In the genomic region with DNA sequence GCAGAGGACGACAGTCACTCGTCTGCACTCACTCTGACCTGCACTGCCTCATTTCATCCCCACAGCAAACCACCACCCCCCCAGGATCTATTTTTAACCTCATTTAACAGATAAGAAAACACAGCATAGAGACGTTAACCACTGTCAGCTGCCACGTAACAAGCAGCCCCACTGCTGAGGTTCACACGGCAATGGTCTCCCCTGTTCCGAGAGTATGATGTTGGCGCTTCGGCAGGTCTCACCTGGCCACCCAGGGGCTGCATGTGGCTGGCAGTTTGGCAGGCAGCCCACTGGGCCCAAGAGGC, we compare ENCODE assay signal across 1 cellular context.
TF ChIP-seq lines count a peak whose summit lies in the region.

No MANE protein-coding gene starts in this region.

TF ChIP-seq in IMR-90, 13 proteins besides CTCF, POLR2A, EP300 and RAD21:
- TF ChIP-seq MAZ (IDR thresholded peaks at IDR 0.05; ENCODE audit: borderline replicate concordance, low read depth, low read length), result no peak
- no peak for TF ChIP-seq BHLHE40 (IDR thresholded peaks at IDR 0.05; ENCODE audit: low read depth, low read length)
- no peak for TF ChIP-seq NFE2L2 (IDR thresholded peaks at IDR 0.05; ENCODE audit: low read depth, low read length)
- no peak for TF ChIP-seq FOS (IDR thresholded peaks at IDR 0.05; ENCODE audit: low read depth, low read length)
- no peak for TF ChIP-seq RCOR1 (IDR thresholded peaks at IDR 0.05; ENCODE audit: insufficient replicate concordance, low read length)
- no peak for TF ChIP-seq MAFK (IDR thresholded peaks at IDR 0.05; ENCODE audit: low read depth, low read length)
- no peak for TF ChIP-seq SMC3 (IDR thresholded peaks at IDR 0.05; ENCODE audit: low read depth, low read length)
- no peak for TF ChIP-seq RFX5 (IDR thresholded peaks at IDR 0.05; ENCODE audit: low read depth, low read length)
- TF ChIP-seq MXI1 (IDR thresholded peaks at IDR 0.05; ENCODE audit: borderline replicate concordance, low read depth, low read length), result no peak
- no peak for TF ChIP-seq CHD1 (IDR thresholded peaks at IDR 0.05; ENCODE audit: low read depth, low read length)
- TF ChIP-seq USF2 (IDR thresholded peaks at IDR 0.05; ENCODE audit: low read depth, low read length), result no peak
- TF ChIP-seq, protein P1, sequence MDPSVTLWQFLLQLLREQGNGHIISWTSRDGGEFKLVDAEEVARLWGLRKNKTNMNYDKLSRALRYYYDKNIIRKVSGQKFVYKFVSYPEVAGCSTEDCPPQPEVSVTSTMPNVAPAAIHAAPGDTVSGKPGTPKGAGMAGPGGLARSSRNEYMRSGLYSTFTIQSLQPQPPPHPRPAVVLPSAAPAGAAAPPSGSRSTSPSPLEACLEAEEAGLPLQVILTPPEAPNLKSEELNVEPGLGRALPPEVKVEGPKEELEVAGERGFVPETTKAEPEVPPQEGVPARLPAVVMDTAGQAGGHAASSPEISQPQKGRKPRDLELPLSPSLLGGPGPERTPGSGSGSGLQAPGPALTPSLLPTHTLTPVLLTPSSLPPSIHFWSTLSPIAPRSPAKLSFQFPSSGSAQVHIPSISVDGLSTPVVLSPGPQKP (IDR thresholded peaks at IDR 0.05; ENCODE audit: borderline replicate concordance, low read depth, low read length), result no peak
- no peak for TF ChIP-seq CEBPB (IDR thresholded peaks at IDR 0.05; ENCODE audit: low read depth, low read length)
TF ChIP-seq in IMR-90: peak in this region for 0.
